Comparison of ENCODE assay signal across 15 cellular contexts in the genomic region with DNA sequence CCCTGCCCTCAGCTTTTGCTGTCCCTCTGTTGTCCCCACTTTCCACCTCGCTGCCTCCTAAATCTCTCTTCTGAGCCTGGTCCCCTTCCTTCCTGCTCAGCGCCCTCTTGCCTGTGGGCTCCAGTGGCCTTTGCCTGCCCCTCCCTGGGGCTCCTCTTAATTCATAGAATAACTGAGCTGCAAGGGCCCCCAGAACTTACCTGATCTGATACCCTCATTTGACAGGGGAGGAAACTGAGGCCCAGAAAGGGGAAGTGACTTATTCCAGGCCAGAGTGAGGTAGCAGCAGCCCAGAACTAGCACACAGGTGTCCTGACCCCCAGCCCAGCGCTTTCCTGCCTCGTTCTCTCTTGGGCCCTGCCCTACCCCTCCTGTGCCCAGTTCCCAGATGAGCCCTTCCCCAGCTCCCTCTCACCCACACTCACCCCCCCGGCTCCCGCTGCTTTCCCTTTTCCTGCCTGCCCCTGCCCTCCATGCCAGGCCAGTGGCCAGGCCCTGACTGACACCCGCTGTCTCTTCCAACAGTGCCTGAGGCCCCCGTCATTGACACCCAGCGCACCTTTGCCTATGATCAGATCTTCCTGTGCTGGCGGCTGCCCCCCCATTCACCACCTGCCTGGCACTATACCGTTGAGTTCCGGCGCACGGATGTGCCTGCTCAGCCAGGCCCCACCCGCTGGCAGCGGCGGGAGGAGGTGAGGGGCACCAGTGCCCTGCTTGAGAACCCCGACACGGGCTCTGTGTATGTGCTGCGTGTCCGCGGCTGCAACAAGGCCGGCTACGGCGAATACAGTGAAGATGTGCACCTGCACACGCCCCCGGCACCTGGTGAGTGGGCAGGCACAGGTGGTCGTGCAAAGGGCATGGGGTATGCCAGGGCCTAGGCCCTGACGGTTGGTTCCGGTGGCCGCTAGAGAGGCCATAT. TPM values are rescaled to one million over a fixed set of nuclear protein-coding genes. Genes with fewer than 3 reads are reported as not detected.
DNase-seq lines count a peak whose midpoint lies in the region; ATAC-seq and TF ChIP-seq lines count a peak whose summit lies in the region.
"Had no signal": no experiment of that assay in that cellular context is flagged by ENCODE, and none has a peak within 500 bp of the region (broad histone marks: within the 10 kb centered on the region; RNA-seq: fewer than 3 reads in every experiment).

No MANE protein-coding gene starts in this region.

- no peaks in the 10 kb centered on the region for H3K9me3 ChIP-seq in T-helper 17 cell (ENCODE audit: control insufficient read depth, low read length, poor library complexity, severe bottlenecking)
- H3K9me3 ChIP-seq: BE2C had no signal

- H3K4me3 Mint-ChIP-seq in T-helper 17 cell, result peak overlapping the region; percentile 36
- no peak overlapping the region for H3K4me3 Mint-ChIP-seq in stimulated activated naive B cell treated with anti-CD40 and anti-IgM and Interleukin-4, amounts not matched to agents 10 μg/mL and 1 μg/mL and 100 μg/mL, for 72 hours
- H3K4me3 Mint-ChIP-seq: activated T-cell treated with anti-CD3 and anti-CD28 coated beads, Interleukin-2, amount 50 U/mL, for 4 hours; stimulated activated naive CD8-positive, alpha-beta T cell treated with anti-CD3 and anti-CD28 coated beads, Interleukin-15, Interleukin-2, amounts not matched to agents 100 ng/mL and 50 ng/mL, for 24 hours; WTC11 had no signal

- no peak overlapping the region for H3K27ac Mint-ChIP-seq in T-helper 17 cell
- no peak overlapping the region for H3K27ac Mint-ChIP-seq in stimulated activated naive B cell treated with anti-CD40 and anti-IgM and Interleukin-4, amounts not matched to agents 10 μg/mL and 1 μg/mL and 100 μg/mL, for 72 hours
- H3K27ac Mint-ChIP-seq: stimulated activated naive CD8-positive, alpha-beta T cell treated with anti-CD3 and anti-CD28 coated beads, Interleukin-15, Interleukin-2, amounts not matched to agents 100 ng/mL and 50 ng/mL, for 24 hours; WTC11 had no signal

- DNase-seq in T-helper 17 cell (no peak), omental fat pad (ENCODE audit: low spot score) (peak; percentile 19), NCI-H1092 treated with DMSO at 0.1 percent for 48 hours (lab: John Stamatoyannopoulos, UW) (no peak)
- no peak for DNase-seq in stimulated activated naive B cell treated with anti-CD40 and anti-IgM and Interleukin-4, amounts not matched to agents 10 μg/mL and 1 μg/mL and 100 μg/mL, for 72 hours
- DNase-seq: activated T-cell treated with anti-CD3 and anti-CD28 coated beads, Interleukin-2, amount 50 U/mL, for 4 hours; BE2C; effector memory CD4-positive, alpha-beta T cell; foreskin keratinocyte; NK-92 treated with Interleukin-12 subunit alpha and Interleukin-12 subunit beta, amount 100 ng/mL, for 24 hours; stimulated activated CD4-positive, alpha-beta T cell treated with anti-CD3 and anti-CD28 coated beads, Interleukin-4, amount 100 ng/mL, for 1 hour had no signal

- peak overlapping the region; percentile 94 for H3K27ac ChIP-seq in C4-2B
- H3K27ac ChIP-seq: foreskin keratinocyte, SK-N-MC had no signal

- ATAC-seq in T-helper 17 cell (no peak), omental fat pad (ENCODE audit: low FRiP score) (no peak), GM19455 (IDR thresholded peaks at IDR 0.05; ENCODE audit: unreplicated experiment) (no peak)
- ATAC-seq in stimulated activated naive B cell treated with anti-CD40 and anti-IgM and Interleukin-4, amounts not matched to agents 10 μg/mL and 1 μg/mL and 100 μg/mL, for 72 hours (replicated peaks), result no peak
- ATAC-seq: activated T-cell treated with anti-CD3 and anti-CD28 coated beads, Interleukin-2, amount 50 U/mL, for 4 hours; foreskin keratinocyte; WTC11 had no signal

- H3K36me3 Mint-ChIP-seq in T-helper 17 cell (ENCODE audit: low read depth), result peaks cover 13% of the 10 kb centered on the region
- peaks cover 11 to 15% of the 10 kb centered on the region in 2 donors for H3K36me3 Mint-ChIP-seq in stimulated activated naive B cell treated with anti-CD40 and anti-IgM and Interleukin-4, amounts not matched to agents 10 μg/mL and 1 μg/mL and 100 μg/mL, for 72 hours

- H3K27me3 Mint-ChIP-seq in T-helper 17 cell, result no peaks in the 10 kb centered on the region
- no peaks in the 10 kb centered on the region for H3K27me3 Mint-ChIP-seq in stimulated activated naive B cell treated with anti-CD40 and anti-IgM and Interleukin-4, amounts not matched to agents 10 μg/mL and 1 μg/mL and 100 μg/mL, for 72 hours
- H3K27me3 Mint-ChIP-seq: stimulated activated naive CD8-positive, alpha-beta T cell treated with anti-CD3 and anti-CD28 coated beads, Interleukin-15, Interleukin-2, amounts not matched to agents 100 ng/mL and 50 ng/mL, for 24 hours had no signal

- no peak for TF ChIP-seq CTCF in C4-2B (conservative IDR thresholded peaks at IDR 0.05)
- TF ChIP-seq CTCF in omental fat pad (IDR thresholded peaks at IDR 0.05), result no peak

- H3K9me3 Mint-ChIP-seq in stimulated activated naive B cell treated with anti-CD40 and anti-IgM and Interleukin-4, amounts not matched to agents 10 μg/mL and 1 μg/mL and 100 μg/mL, for 72 hours, result no peaks in the 10 kb centered on the region
- H3K9me3 Mint-ChIP-seq: activated T-cell treated with anti-CD3 and anti-CD28 coated beads, Interleukin-2, amount 50 U/mL, for 4 hours; stimulated activated naive CD8-positive, alpha-beta T cell treated with anti-CD3 and anti-CD28 coated beads, Interleukin-15, Interleukin-2, amounts not matched to agents 100 ng/mL and 50 ng/mL, for 24 hours; WTC11 had no signal

- peaks cover 21% of the 10 kb centered on the region for H3K4me1 Mint-ChIP-seq in T-helper 17 cell
- peaks cover 23 to 25% of the 10 kb centered on the region in 2 donors for H3K4me1 Mint-ChIP-seq in stimulated activated naive B cell treated with anti-CD40 and anti-IgM and Interleukin-4, amounts not matched to agents 10 μg/mL and 1 μg/mL and 100 μg/mL, for 72 hours

RNA-seq across cellular contexts. Expression of a gene that starts 5.7 kb away (rescaled TPM):
- 10 to 100 TPM in 1 of 2 donors, 1 to 10 TPM in 1; 9.8 to 12.7 TPM for total RNA-seq in T-helper 17 cell
- 1 to 10 TPM in 3 of 4 donors, under 1 TPM in 1; 0.36 to 1.4 (median 1.1) TPM for total RNA-seq in omental fat pad

RNA-seq across cellular contexts. Expression of a gene that starts 6.3 kb away (rescaled TPM):
- total RNA-seq in T-helper 17 cell (100 to 1,000 TPM; 110 to 127 TPM), omental fat pad (100 to 1,000 TPM in 2 of 4 donors, 10 to 100 TPM in 2; 77.9 to 171 (median 99.7) TPM)

RNA-seq across cellular contexts. Expression of a gene that starts 28.3 kb away (rescaled TPM):
- total RNA-seq in T-helper 17 cell (10 to 100 TPM; 34.6 to 38.4 TPM), omental fat pad (10 to 100 TPM; 11.3 to 32.2 (median 25.0) TPM)

RNA-seq across cellular contexts. Expression of a gene that starts 29.1 kb away (rescaled TPM):
- total RNA-seq in T-helper 17 cell (10 to 100 TPM; 20.7 to 28.5 TPM), omental fat pad (10 to 100 TPM; 38.3 to 52.0 (median 40.8) TPM)

RNA-seq across cellular contexts. Expression of a gene that starts 39.0 kb away (rescaled TPM):
- 10 to 100 TPM; 32.1 to 36.0 TPM for total RNA-seq in T-helper 17 cell
- total RNA-seq in omental fat pad, result 10 to 100 TPM; 32.5 to 70.8 (median 58.5) TPM

Comparison
In these comparisons a context has a peak if more than half of its experiments do, and no peak if none do; other contexts are left out.
1. RNA of a gene that starts 5.7 kb away (total RNA-seq): 9.8 to 12.7 TPM in T-helper 17 cell; 0.36 to 1.4 TPM in omental fat pad; every median in the first group is over 4 times any median in the second.